In the genomic region with DNA sequence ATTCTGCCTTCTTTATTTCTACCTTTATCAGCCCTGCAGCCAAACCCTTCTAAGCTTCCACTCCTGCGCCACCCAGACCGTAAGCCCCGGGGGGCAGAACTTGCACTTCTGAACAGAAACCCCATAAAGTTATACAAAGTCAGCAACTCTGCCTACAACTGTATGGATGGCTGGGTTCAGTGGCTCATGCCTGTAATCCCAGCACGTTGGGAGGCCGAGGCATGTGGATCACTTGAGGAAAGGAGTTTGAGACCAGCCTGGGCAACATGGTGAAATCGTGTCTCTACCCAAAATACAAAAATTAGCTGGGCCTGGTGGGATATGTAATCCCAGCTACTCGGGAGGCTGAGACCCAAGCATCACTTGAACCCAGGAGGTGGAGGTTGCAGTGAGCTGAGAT, we compare ENCODE assay signal across 11 cellular contexts. TPM values are rescaled to one million over a fixed set of nuclear protein-coding genes. Genes with fewer than 3 reads are reported as not detected.
DNase-seq lines count a peak whose midpoint lies in the region; ATAC-seq and TF ChIP-seq lines count a peak whose summit lies in the region.
"Had no signal": no experiment of that assay in that cellular context is flagged by ENCODE, and none has a peak within 500 bp of the region (broad histone marks: within the 10 kb centered on the region; RNA-seq: fewer than 3 reads in every experiment).

No MANE protein-coding gene starts in this region.

- intact Hi-C loops in Caco-2 (cut with micrococcal nuclease; ENCODE audit: unreplicated experiment) = no loop called here
- intact Hi-C loops in sigmoid colon (cut with DNase I) = loop anchor here (5.0 kb wide), 1 partner anchor 165 kb away; no protein-coding TSS in a partner anchor
- intact Hi-C loops in ovary (cut with DNase I) = no loop called here

- no peak overlapping the region for H3K4me3 Mint-ChIP-seq in Caco-2 (ENCODE audit: unreplicated experiment)

- TF ChIP-seq CTCF in Caco-2 (IDR thresholded peaks at IDR 0.05; ENCODE audit: insufficient read depth in 1 of 2, low read depth in 1 of 2, low read length in 1 of 2, severe bottlenecking in 1 of 2, unreplicated experiment in 1 of 2) (no peak), RWPE2 (IDR thresholded peaks at IDR 0.05; ENCODE audit: poor library complexity, severe bottlenecking) (no peak), fibroblast of lung (conservative IDR thresholded peaks at IDR 0.05 in 1 of 2, IDR thresholded peaks at IDR 0.05 in 1 of 2; ENCODE audit: low read depth in 1 of 2, low read length in 2 of 2) (peak in 1 of 2 donors; percentile 3), sigmoid colon (IDR thresholded peaks at IDR 0.05) (no peak), ovary (IDR thresholded peaks at IDR 0.05) (no peak)

- H3K36me3 Mint-ChIP-seq in Caco-2 (ENCODE audit: insufficient read depth, unreplicated experiment) = peaks cover 17% of the 10 kb centered on the region

- 54 to 66% methylated on average over 7 of the region's 7 CpGs for WGBS in sigmoid colon, 2 donors
- WGBS in ovary, 3 donors = 57 to 61% (median 58%) methylated on average over 7 of the region's 7 CpGs

- ATAC-seq in RWPE2 (ENCODE audit: low read depth) (no peak), HG03460 (IDR thresholded peaks at IDR 0.05; ENCODE audit: unreplicated experiment) (no peak), HG03139 (IDR thresholded peaks at IDR 0.05; ENCODE audit: unreplicated experiment) (no peak)

- no peaks in the 10 kb centered on the region for H4K20me1 ChIP-seq in fibroblast of lung (ENCODE audit: control insufficient read depth, extremely low read depth, insufficient read depth, low read length)

- no peak overlapping the region for H3K9ac ChIP-seq in fibroblast of lung (ENCODE audit: insufficient read depth, low read length)

- no peaks in the 10 kb centered on the region for H3K9me3 ChIP-seq in Caco-2
- H3K9me3 ChIP-seq in RWPE2 (ENCODE audit: severe bottlenecking) = no peaks in the 10 kb centered on the region
- no peaks in the 10 kb centered on the region for H3K9me3 ChIP-seq in fibroblast of lung (ENCODE audit: control insufficient read depth, insufficient read depth, low read depth, low read length)
- no peaks in the 10 kb centered on the region for H3K9me3 ChIP-seq in sigmoid colon
- no peaks in the 10 kb centered on the region for H3K9me3 ChIP-seq in ovary

- no peaks in the 10 kb centered on the region for H3K27me3 Mint-ChIP-seq in Caco-2 (ENCODE audit: insufficient read depth, unreplicated experiment)

- no peaks in the 10 kb centered on the region for H3K9me3 Mint-ChIP-seq in Caco-2 (ENCODE audit: unreplicated experiment)
- H3K9me3 Mint-ChIP-seq: H9 had no signal

- peaks cover 23% of the 10 kb centered on the region for H3K4me1 Mint-ChIP-seq in Caco-2 (ENCODE audit: low read depth, unreplicated experiment)

- TF ChIP-seq POLR2A in sigmoid colon (IDR thresholded peaks at IDR 0.05) (no peak), ovary (IDR thresholded peaks at IDR 0.05) (no peak)

- TF ChIP-seq EP300 in sigmoid colon (IDR thresholded peaks at IDR 0.05) (no peak), ovary (IDR thresholded peaks at IDR 0.05) (no peak)

- H3K4me3 ChIP-seq in Caco-2 (ENCODE audit: low read depth, low read length) (no peak overlapping the region), RWPE2 (ENCODE audit: severe bottlenecking) (no peak overlapping the region), fibroblast of lung (replicated peaks in 1 of 4; ENCODE audit: control extremely low read depth in 1 of 4, insufficient read depth in 1 of 4, low read depth in 3 of 4, low read length in 4 of 4) (no peak overlapping the region), sigmoid colon (no peak overlapping the region), ovary (no peak overlapping the region)

- H3K36me3 ChIP-seq in Caco-2 (ENCODE audit: control insufficient read depth, insufficient read depth, low read length) (no peaks in the 10 kb centered on the region; the same call in 1 of the 2 replicates), RWPE2 (ENCODE audit: low read depth) (peaks cover 13% of the 10 kb centered on the region; the same call in 1 of the 2 replicates), fibroblast of lung (ENCODE audit: control insufficient read depth, insufficient read depth, low read length) (no peaks in the 10 kb centered on the region), sigmoid colon (peaks cover 0 to 6% (median 0%) of the 10 kb centered on the region in 4 donors), ovary (no peaks in the 10 kb centered on the region)

- DNase-seq in Caco-2 (no peak), RWPE2 (ENCODE audit: low spot score) (no peak), fibroblast of lung (ENCODE audit: low read depth in 2 of 2) (no peak), sigmoid colon (peak; percentile 51), RKO (ENCODE audit: low spot score) (no peak), ovary (no peak)
- DNase-seq: NCI-H1436 had no signal

- no peak overlapping the region for H3K4me2 ChIP-seq in fibroblast of lung (ENCODE audit: extremely low read depth, insufficient read depth, low read length)

- peak overlapping the region; percentile 16 for H3K27ac Mint-ChIP-seq in Caco-2 (ENCODE audit: unreplicated experiment)

- H3K4me1 ChIP-seq in Caco-2 = peaks cover 14% of the 10 kb centered on the region
- H3K4me1 ChIP-seq in RWPE2 (ENCODE audit: insufficient read depth, poor library complexity, severe bottlenecking) = peaks cover 18% of the 10 kb centered on the region
- H3K4me1 ChIP-seq in fibroblast of lung (ENCODE audit: control insufficient read depth, extremely low read depth, insufficient read depth, low read length) = peaks cover 36% of the 10 kb centered on the region
- peaks cover 0 to 87% (median 75%) of the 10 kb centered on the region in 4 donors for H3K4me1 ChIP-seq in sigmoid colon
- peaks cover 35% of the 10 kb centered on the region for H3K4me1 ChIP-seq in ovary (ENCODE audit: insufficient read depth)

- BruUV-seq in Caco-2 (replicated peaks; lab: Mats Ljungman, UMichigan) = no TSS peak

- H3K27ac ChIP-seq in RWPE2 (ENCODE audit: poor library complexity, severe bottlenecking) = peak overlapping the region; percentile 84
- H3K27ac ChIP-seq in fibroblast of lung (ENCODE audit: insufficient read depth, low read length) = peak overlapping the region; percentile 72
- H3K27ac ChIP-seq in sigmoid colon = peak overlapping the region; percentile 71 to 89 (median 84)
- H3K27ac ChIP-seq in ovary = peak overlapping the region in 1 of 2 donors; percentile 27
- H3K27ac ChIP-seq: foreskin keratinocyte had no signal

- no peak overlapping the region for H2AFZ ChIP-seq in fibroblast of lung (ENCODE audit: low read length)

- peaks cover 88% of the 10 kb centered on the region for H3K79me2 ChIP-seq in fibroblast of lung (ENCODE audit: control insufficient read depth, insufficient read depth, low read length)

- POLR2A ChIA-PET in Caco-2 (lab: Charles Lee) = no interaction called here

- H3K27me3 ChIP-seq in Caco-2 (replicated peaks; ENCODE audit: control insufficient read depth, insufficient read depth, low read length) = no peaks in the 10 kb centered on the region
- no peaks in the 10 kb centered on the region for H3K27me3 ChIP-seq in RWPE2 (ENCODE audit: insufficient read depth, poor library complexity, severe bottlenecking)
- no peaks in the 10 kb centered on the region for H3K27me3 ChIP-seq in fibroblast of lung (ENCODE audit: control insufficient read depth, insufficient read depth, low read length)
- H3K27me3 ChIP-seq in sigmoid colon = no peaks in the 10 kb centered on the region
- no peaks in the 10 kb centered on the region for H3K27me3 ChIP-seq in ovary
- H3K27me3 ChIP-seq: foreskin keratinocyte had no signal

- CTCF ChIA-PET in Caco-2 (lab: Charles Lee) = interaction anchor here (0.5 to 1.7 kb wide), 11 partner anchors 10 to 554 kb away, joined by 3 to 12 read pairs (median 6); a partner anchor contains a TSS

RNA-seq across cellular contexts. Expression of a gene that starts 10.4 kb away (rescaled TPM):
- total RNA-seq in Caco-2 (2022) (85.4 and 90.4 TPM in 2 replicates), fibroblast of lung (32.1 and 39.8 TPM in 2 replicates), sigmoid colon (10 to 100 TPM; 63.1 to 86.4 (median 82.7) TPM), ovary (10 to 100 TPM; 56.2 to 88.4 (median 67.9) TPM)
- polyA plus RNA-seq in fibroblast of lung (59.4 and 72.9 TPM in 2 replicates), sigmoid colon (10 to 100 TPM; 27.0 to 47.5 (median 27.6) TPM), ovary (10 to 100 TPM; 54.0 to 72.9 TPM)
- 64.1 and 75.1 TPM in 2 replicates for polyA plus RNA-seq in fibroblast of lung (2012)
- 72.2 and 78.5 TPM in 2 replicates for polyA minus RNA-seq in fibroblast of lung (ENCODE audit: low replicate concordance)

RNA-seq across cellular contexts. Expression of a gene that starts 53.5 kb away (rescaled TPM):
- 5.8 and 7.2 TPM in 2 replicates for total RNA-seq in Caco-2 (2022)
- 2.6 and 7.3 TPM in 2 replicates for total RNA-seq in fibroblast of lung
- polyA plus RNA-seq in fibroblast of lung = 0.77 and 1.6 TPM in 2 replicates
- polyA plus RNA-seq in fibroblast of lung (2012) = 1.5 and 3.1 TPM in 2 replicates
- polyA minus RNA-seq in fibroblast of lung (ENCODE audit: low replicate concordance) = 0.33 and 0.47 TPM in 2 replicates
- 10 to 100 TPM in 2 of 4 donors, 1 to 10 TPM in 2; 4.9 to 18.6 (median 9.7) TPM for total RNA-seq in sigmoid colon
- polyA plus RNA-seq in sigmoid colon = 10 to 100 TPM in 1 of 3 donors, 1 to 10 TPM in 2; 3.6 to 13.7 (median 3.7) TPM
- 100 to 1,000 TPM in 1 of 7 donors, 10 to 100 TPM in 5, 1 to 10 TPM in 1; 7.0 to 313 (median 35.8) TPM for total RNA-seq in ovary
- polyA plus RNA-seq in ovary = 10 to 100 TPM in 1 of 2 donors, 1 to 10 TPM in 1; 1.7 to 12.4 TPM
